In genomic region chr22:48090332-48090672, GRCh38 we compare ENCODE assay signal across 17 cellular contexts.
A peak's percentile ranks its signal among the peaks of the same experiment; 100 is the strongest.
DNase-seq lines count a peak whose midpoint lies in the region; ATAC-seq, FAIRE-seq and TF ChIP-seq lines count a peak whose summit lies in the region.
"Had no signal": no experiment of that assay in that cellular context is flagged by ENCODE, and none has a peak within 500 bp of the region (broad histone marks: within the 10 kb centered on the region; RNA-seq: fewer than 3 reads in every experiment).

No MANE protein-coding gene starts in this region.

- H3K27me3 ChIP-seq in PC-3 (ENCODE audit: low read length), result 0 out of 2 replicates have a peak, but pooled peaks cover 3% of the 10 kb centered on the region
- H3K27me3 ChIP-seq in keratinocyte (ENCODE audit: control insufficient read depth, extremely low read depth, insufficient read depth, low read length), result no peaks in the 10 kb centered on the region
- H3K27me3 ChIP-seq in spleen (replicated peaks in 1 of 7), result peaks cover 0 to 4% (median 0%) of the 10 kb centered on the region in 7 donors
- H3K27me3 ChIP-seq in brain microvascular endothelial cell (replicated peaks), result no peaks in the 10 kb centered on the region

- H3K9me3 ChIP-seq in PC-3 (ENCODE audit: low read length) (no peaks in the 10 kb centered on the region), keratinocyte (ENCODE audit: control insufficient read depth, low read depth, low read length) (no peaks in the 10 kb centered on the region), spleen (no peaks in the 10 kb centered on the region)
- H3K9me3 ChIP-seq: mucosa of descending colon had no signal

- BruUV-seq in PC-3 (replicated peaks; lab: Mats Ljungman, UMichigan), result no TSS peak

- H3K4me1 Mint-ChIP-seq in CD14-positive monocyte, result peaks cover 13% of the 10 kb centered on the region
- H3K4me1 Mint-ChIP-seq: GM23338 had no signal

- no peak for TF ChIP-seq POLR2A in spleen (IDR thresholded peaks at IDR 0.05)

- intact Hi-C loops in CD14-positive monocyte (cut with micrococcal nuclease), result no loop called here
- intact Hi-C loops in PC-3 (cut with micrococcal nuclease), result no loop called here
- intact Hi-C loops in spleen (cut with DNase I; ENCODE audit: low total_unique reads), result no loop called here

- ATAC-seq in PC-3, result no peak
- ATAC-seq in GM21528 (IDR thresholded peaks at IDR 0.05; ENCODE audit: low FRiP score, unreplicated experiment), result no peak
- ATAC-seq in GM19397 (IDR thresholded peaks at IDR 0.05; ENCODE audit: unreplicated experiment), result no peak
- ATAC-seq: GM23338; stimulated activated effector memory CD8-positive, alpha-beta T cell treated with anti-CD3 and anti-CD28 coated beads, Interleukin-12 subunit alpha, Interleukin-12 subunit beta, amount 100 ng/mL, for 72 hours had no signal

- no peak for FAIRE-seq in keratinocyte (lab: Jason Lieb, UNC)
- FAIRE-seq: colon, RCC 7860 had no signal

- H3K4me2 ChIP-seq in PC-3 (ENCODE audit: low read length) (peak overlapping the region; percentile 54), keratinocyte (ENCODE audit: control insufficient read depth, extremely low read depth, insufficient read depth, low read depth, low read length) (peak overlapping the region; percentile 12)
- H3K4me2 ChIP-seq: GM23338 had no signal

- no peaks in the 10 kb centered on the region for H3K36me3 Mint-ChIP-seq in CD14-positive monocyte
- H3K36me3 Mint-ChIP-seq: stimulated activated effector memory CD8-positive, alpha-beta T cell treated with anti-CD3 and anti-CD28 coated beads, Interleukin-12 subunit alpha, Interleukin-12 subunit beta, amount 100 ng/mL, for 72 hours had no signal

- H3K4me1 ChIP-seq in PC-3 (ENCODE audit: insufficient read depth, low read length), result no peaks in the 10 kb centered on the region; the same call in 1 of the 2 replicates
- H3K4me1 ChIP-seq in keratinocyte (ENCODE audit: control insufficient read depth, extremely low read depth, insufficient read depth, low read length), result no peaks in the 10 kb centered on the region
- peaks cover 6 to 28% (median 23%) of the 10 kb centered on the region in 6 donors for H3K4me1 ChIP-seq in spleen

- H4K20me1 ChIP-seq in PC-3 (ENCODE audit: low read length) (no peaks in the 10 kb centered on the region), keratinocyte (ENCODE audit: control insufficient read depth, extremely low read depth, insufficient read depth, low read length) (no peaks in the 10 kb centered on the region)

- CTCF ChIA-PET in PC-3 (lab: Charles Lee), result no interaction called here

- no peaks in the 10 kb centered on the region for H3K79me2 ChIP-seq in PC-3 (ENCODE audit: low read length)
- no peaks in the 10 kb centered on the region for H3K79me2 ChIP-seq in keratinocyte (ENCODE audit: control insufficient read depth, insufficient read depth, low read length)

- H3K9me1 ChIP-seq in keratinocyte (ENCODE audit: control insufficient read depth, extremely low read depth, insufficient read depth, low read length), result no peaks in the 10 kb centered on the region

- peaks cover 7 to 25% (median 9%) of the 10 kb centered on the region in 3 donors for H3K27me3 Mint-ChIP-seq in CD14-positive monocyte (ENCODE audit: low read depth in 3 of 3)

- POLR2A ChIA-PET in PC-3 (lab: Charles Lee; ENCODE audit: unreplicated experiment), result no interaction called here

- no peaks in the 10 kb centered on the region for H3F3A ChIP-seq in PC-3 (ENCODE audit: low read length, unreplicated experiment)

- TF ChIP-seq CTCF in CD14-positive monocyte (IDR thresholded peaks at IDR 0.05) (no peak), PC-3 (conservative IDR thresholded peaks at IDR 0.05; ENCODE audit: low read depth, low read length) (no peak), keratinocyte (optimal IDR thresholded peaks at IDR 0.05 in 1 of 3, IDR thresholded peaks at IDR 0.05 in 1 of 3, conservative IDR thresholded peaks at IDR 0.05 in 1 of 3; ENCODE audit: extremely low read depth in 1 of 3, insufficient read depth in 2 of 3, low read length in 3 of 3) (no peak), spleen (IDR thresholded peaks at IDR 0.05 in 8 of 11, conservative IDR thresholded peaks at IDR 0.05 in 3 of 11) (no peak), brain microvascular endothelial cell (IDR thresholded peaks at IDR 0.05; ENCODE audit: low read depth, low read length, missing control alignments) (no peak)

- dilution Hi-C loops in keratinocyte (cut with MboI; ENCODE audit: extremely low pct_ligation_motif_present, low sequenced_read_pairs), result no loop called here

- no peaks in the 10 kb centered on the region for H3K9me2 ChIP-seq in PC-3 (replicated peaks; ENCODE audit: low read length)

- DNase-seq in CD14-positive monocyte (ENCODE audit: low spot score) (peak; percentile 12), PC-3 (no peak), keratinocyte (ENCODE audit: low read depth, low spot score) (no peak), spleen (no peak), brain microvascular endothelial cell (no peak), NCI-H1417 (lab: John Stamatoyannopoulos, UW) (no peak)
- DNase-seq: AML-193, NCI-H187 treated with DMSO at 0.1 percent for 48 hours, NCI-H524 treated with DMSO at 0.1 percent for 48 hours had no signal

- no peak overlapping the region for H2AFZ ChIP-seq in PC-3 (ENCODE audit: low read length)
- no peak overlapping the region for H2AFZ ChIP-seq in keratinocyte (ENCODE audit: control insufficient read depth, low read length)
- H2AFZ ChIP-seq: GM23338 had no signal

- H3K27ac ChIP-seq in PC-3 (ENCODE audit: low read length) (no peak overlapping the region), keratinocyte (ENCODE audit: control insufficient read depth, insufficient read depth, low read length) (no peak overlapping the region), spleen (peak overlapping the region in 6 of 8 donors; percentile 13 to 66 (median 46)), brain microvascular endothelial cell (no peak overlapping the region)
- H3K27ac ChIP-seq: epithelial cell of prostate had no signal

- peak overlapping the region; percentile 59 to 85 for H3K4me3 Mint-ChIP-seq in CD14-positive monocyte
- H3K4me3 Mint-ChIP-seq: GM23338; stimulated activated effector memory CD8-positive, alpha-beta T cell treated with anti-CD3 and anti-CD28 coated beads, Interleukin-12 subunit alpha, Interleukin-12 subunit beta, amount 100 ng/mL, for 72 hours had no signal

- 15 to 34% (median 21%) methylated on average over 3 to 7 of the region's 7 CpGs for WGBS in spleen, 5 donors

- H3K4me3 ChIP-seq in PC-3 (ENCODE audit: low read length), result no peak overlapping the region
- no peak overlapping the region for H3K4me3 ChIP-seq in keratinocyte (ENCODE audit: control insufficient read depth in 2 of 3, extremely low read depth in 1 of 3, insufficient read depth in 2 of 3, low read depth in 1 of 3, low read length in 3 of 3)
- H3K4me3 ChIP-seq in spleen, result peak overlapping the region in 6 of 8 donors; percentile 4 to 51 (median 12)
- H3K4me3 ChIP-seq in brain microvascular endothelial cell (ENCODE audit: low read depth, low read length), result no peak overlapping the region
- H3K4me3 ChIP-seq: GM23338, mucosa of descending colon had no signal

- H3K36me3 ChIP-seq in PC-3 (ENCODE audit: low read depth, low read length) (no peaks in the 10 kb centered on the region), keratinocyte (ENCODE audit: control insufficient read depth in 2 of 2, extremely low read depth in 1 of 2, insufficient read depth in 2 of 2, low read length in 2 of 2) (no peaks in the 10 kb centered on the region), spleen (no peaks in the 10 kb centered on the region), brain microvascular endothelial cell (replicated peaks) (no peaks in the 10 kb centered on the region)

- H3K9me3 Mint-ChIP-seq in CD14-positive monocyte, result no peaks in the 10 kb centered on the region
- H3K9me3 Mint-ChIP-seq: GM23338; stimulated activated effector memory CD8-positive, alpha-beta T cell treated with anti-CD3 and anti-CD28 coated beads, Interleukin-12 subunit alpha, Interleukin-12 subunit beta, amount 100 ng/mL, for 72 hours had no signal

- H3K9ac ChIP-seq in PC-3 (ENCODE audit: low read length) (no peak overlapping the region), keratinocyte (ENCODE audit: control insufficient read depth, extremely low read depth, insufficient read depth, low read length) (no peak overlapping the region)

- H3K27ac Mint-ChIP-seq in CD14-positive monocyte, result peak overlapping the region in 1 of 7 donors; percentile 9
- H3K27ac Mint-ChIP-seq: GM23338; stimulated activated effector memory CD8-positive, alpha-beta T cell treated with anti-CD3 and anti-CD28 coated beads, Interleukin-12 subunit alpha, Interleukin-12 subunit beta, amount 100 ng/mL, for 72 hours had no signal

- in situ Hi-C loops in brain microvascular endothelial cell (cut with HindIII; ENCODE audit: low pct_ligation_motif_present, low sequenced_read_pairs), result no loop called here

Comparison
In these comparisons a context has a peak if more than half of its experiments do, and no peak if none do; other contexts are left out.
1. H3K27ac ChIP-seq: peak in spleen (6 of 8); none in PC-3 (single experiment), keratinocyte (single experiment) and brain microvascular endothelial cell (single experiment).
2. H3K4me3 ChIP-seq: peak in spleen (6 of 8); none in PC-3 (single experiment), keratinocyte (0 of 3) and brain microvascular endothelial cell (single experiment).